ENCODE assay signal across 8 cellular contexts in the genomic region with DNA sequence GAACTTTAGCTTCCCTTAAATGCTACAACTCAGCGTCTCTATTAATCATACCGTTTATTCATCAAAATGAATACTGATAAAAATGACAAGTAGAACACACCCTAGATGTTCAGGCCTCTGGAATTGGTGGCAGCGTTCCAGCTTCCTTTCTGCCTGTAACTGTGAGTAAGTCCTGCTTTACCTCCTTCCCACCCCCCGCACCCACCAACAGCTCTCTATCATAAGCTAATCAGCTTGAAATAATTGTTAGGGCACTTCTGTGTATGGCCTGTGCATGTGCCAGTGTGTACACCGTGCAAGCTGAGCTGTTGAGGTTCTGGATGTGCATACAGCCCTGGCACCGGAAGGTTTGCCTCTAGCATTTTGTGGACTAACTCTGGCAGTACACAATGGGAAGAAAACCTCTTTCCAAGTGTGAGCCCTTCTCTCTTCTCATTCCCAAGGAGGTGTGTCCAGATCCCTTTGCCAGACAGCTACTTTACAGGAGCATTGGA. TPM values are rescaled to one million over a fixed set of nuclear protein-coding genes. Genes with fewer than 3 reads are reported as not detected.
DNase-seq lines count a peak whose midpoint lies in the region; ATAC-seq, FAIRE-seq and TF ChIP-seq lines count a peak whose summit lies in the region.

No MANE protein-coding gene starts in this region.

- in situ Hi-C loops in KBM-7 (cut with MboI; ENCODE audit: low pct_unique_long_range_greater_than_20kb, low sequenced_read_pairs): no loop called here

- peak; percentile 30 for FAIRE-seq in H54 (lab: Jason Lieb, UNC)

- H3K79me2 ChIP-seq in SK-N-SH (ENCODE audit: insufficient read depth) (peaks cover 40% of the 10 kb centered on the region), trophoblast cell (ENCODE audit: control insufficient read depth, insufficient read depth, low read length, poor library complexity) (peaks cover 9% of the 10 kb centered on the region)

- H4K12ac ChIP-seq in trophoblast cell (ENCODE audit: low read depth, low read length): no peak overlapping the region

- peaks cover 49% of the 10 kb centered on the region for H3F3A ChIP-seq in SK-N-SH (replicated peaks; ENCODE audit: insufficient read depth)

- H3K14ac ChIP-seq in trophoblast cell (ENCODE audit: low read length): peak overlapping the region; percentile 74

- peak overlapping the region; percentile 73 for H3K23ac ChIP-seq in trophoblast cell (ENCODE audit: low read length)

- ATAC-seq in GM21529 (IDR thresholded peaks at IDR 0.05; ENCODE audit: unreplicated experiment): no peak

- no peak for TF ChIP-seq RAD21 in SK-N-SH (IDR thresholded peaks at IDR 0.05; ENCODE audit: low read length)

- H3K18ac ChIP-seq in trophoblast cell (ENCODE audit: low read length): peak overlapping the region; percentile 37

- no peak for TF ChIP-seq CTCF in SK-N-SH (IDR thresholded peaks at IDR 0.05)
- no peak for TF ChIP-seq CTCF in fibroblast of villous mesenchyme (IDR thresholded peaks at IDR 0.05; ENCODE audit: insufficient read depth, low read depth, low read length)

- peak overlapping the region; percentile 88 for H3K9ac ChIP-seq in SK-N-SH
- no peak overlapping the region for H3K9ac ChIP-seq in trophoblast cell (ENCODE audit: low read length)

- no peaks in the 10 kb centered on the region for H3K9me2 ChIP-seq in SK-N-SH

- no peak for TF ChIP-seq POLR2A in H54 (IDR thresholded peaks at IDR 0.05; ENCODE audit: low read depth, low read length)

- peak; percentile 39 to 72; a peak in 1 of 4 replicates for TF ChIP-seq EP300 in SK-N-SH (IDR thresholded peaks at IDR 0.05; ENCODE audit: borderline replicate concordance in 1 of 2, low read depth in 1 of 2, low read length in 1 of 2)

- H4K20me1 ChIP-seq in SK-N-SH (ENCODE audit: insufficient read depth): no peaks in the 10 kb centered on the region

- H2BK120ac ChIP-seq in trophoblast cell (ENCODE audit: insufficient read depth, low read length, poor library complexity): no peak overlapping the region

- peak overlapping the region; percentile 83 for H4K91ac ChIP-seq in trophoblast cell (ENCODE audit: low read depth, low read length)

- no peak overlapping the region for H3K4ac ChIP-seq in trophoblast cell (ENCODE audit: low read depth, low read length)

- H3K4me1 ChIP-seq in SK-N-SH (ENCODE audit: control insufficient read depth in 1 of 2, insufficient read depth in 2 of 2, low read depth in 1 of 2, low read length in 1 of 2): no peaks in the 10 kb centered on the region; a peak in 1 of 4 replicates
- H3K4me1 ChIP-seq in trophoblast cell (ENCODE audit: control insufficient read depth in 1 of 2, insufficient read depth in 2 of 2, low read length in 2 of 2): peaks cover 0 to 9% of the 10 kb centered on the region in 2 experiments
- H3K4me1 ChIP-seq in effector memory CD4-positive, alpha-beta T cell (ENCODE audit: control insufficient read depth, insufficient read depth, low read length, poor library complexity, severe bottlenecking): peaks cover 3% of the 10 kb centered on the region

- peaks cover 0 to 3% of the 10 kb centered on the region in 2 experiments for H3K36me3 ChIP-seq in SK-N-SH (replicated peaks in 1 of 2; ENCODE audit: control insufficient read depth in 1 of 2, insufficient read depth in 2 of 2, low read length in 1 of 2)
- H3K36me3 ChIP-seq in trophoblast cell (ENCODE audit: control insufficient read depth in 1 of 2, insufficient read depth in 2 of 2, low read length in 2 of 2): no peaks in the 10 kb centered on the region
- no peaks in the 10 kb centered on the region for H3K36me3 ChIP-seq in effector memory CD4-positive, alpha-beta T cell (ENCODE audit: control insufficient read depth, insufficient read depth, low read length)

- peak overlapping the region; percentile 5 for H2BK12ac ChIP-seq in trophoblast cell (ENCODE audit: low read length)

- peak overlapping the region; percentile 56 for H2AFZ ChIP-seq in SK-N-SH (ENCODE audit: low read depth)
- H2AFZ ChIP-seq in trophoblast cell (ENCODE audit: insufficient read depth, low read length, poor library complexity): no peak overlapping the region

- H4K8ac ChIP-seq in trophoblast cell (ENCODE audit: low read depth, low read length): no peak overlapping the region

- H3K4me2 ChIP-seq in SK-N-SH (peak overlapping the region; percentile 90), trophoblast cell (ENCODE audit: low read length) (peak overlapping the region; percentile 89)

- DNase-seq in H54 (ENCODE audit: insufficient read length, low spot score) (no peak), SK-N-SH (no peak), fibroblast of villous mesenchyme (ENCODE audit: low read depth) (peak; percentile 63), trophoblast cell (no peak), KBM-7 (no peak)
- no peak for DNase-seq in effector memory CD4-positive, alpha-beta T cell
- no peak for DNase-seq in effector CD8-positive, alpha-beta T cell (lab: John Stamatoyannopoulos, UW)

- H3K4me3 ChIP-seq in SK-N-SH (ENCODE audit: low read depth in 2 of 2, low read length in 1 of 2) (peak overlapping the region; percentile 67 to 70), fibroblast of villous mesenchyme (ENCODE audit: low read depth, low read length) (peak overlapping the region; percentile 84), trophoblast cell (ENCODE audit: low read depth, low read length) (no peak overlapping the region)
- H3K4me3 ChIP-seq in effector memory CD4-positive, alpha-beta T cell (ENCODE audit: insufficient read depth, low read depth, low read length, poor library complexity, severe bottlenecking): no peak overlapping the region

- H3K79me1 ChIP-seq in trophoblast cell (ENCODE audit: low read length): peaks cover 21% of the 10 kb centered on the region

- CTCF ChIA-PET in SK-N-SH (lab: Yijun Ruan, JAX): interaction anchor here (1.2 kb wide), 1 partner anchor 82 kb away, joined by 3 read pairs; no protein-coding TSS in a partner anchor

- H2BK5ac ChIP-seq in trophoblast cell (ENCODE audit: low read depth, low read length, poor library complexity): no peak overlapping the region

- no peaks in the 10 kb centered on the region for H3K9me3 ChIP-seq in SK-N-SH
- no peaks in the 10 kb centered on the region for H3K9me3 ChIP-seq in trophoblast cell (ENCODE audit: insufficient read depth, low read depth, low read length)
- H3K9me3 ChIP-seq in effector memory CD4-positive, alpha-beta T cell (ENCODE audit: control insufficient read depth, low read length): no peaks in the 10 kb centered on the region

- H3K27me3 ChIP-seq in SK-N-SH (ENCODE audit: insufficient read depth): no peaks in the 10 kb centered on the region
- no peaks in the 10 kb centered on the region for H3K27me3 ChIP-seq in trophoblast cell (ENCODE audit: insufficient read depth, low read length)
- H3K27me3 ChIP-seq in effector memory CD4-positive, alpha-beta T cell (replicated peaks; ENCODE audit: control insufficient read depth, insufficient read depth, low read length, poor library complexity, severe bottlenecking): peaks cover 3% of the 10 kb centered on the region

- POLR2A ChIA-PET in SK-N-SH (lab: Yijun Ruan, JAX): no interaction called here

- H3K27ac ChIP-seq in SK-N-SH (ENCODE audit: low read depth in 2 of 2, low read length in 1 of 2) (peak overlapping the region; percentile 92 to 93), trophoblast cell (ENCODE audit: low read depth, low read length) (peak overlapping the region; percentile 74)
- no peak overlapping the region for H3K27ac ChIP-seq in effector memory CD4-positive, alpha-beta T cell (ENCODE audit: insufficient read depth, low read length, poor library complexity, severe bottlenecking)

- H2AK5ac ChIP-seq in trophoblast cell (ENCODE audit: low read length): peak overlapping the region; percentile 82

- 7% methylated on average over 5 of the region's 6 CpGs for WGBS in SK-N-SH (ENCODE audit: low lambda C conversion rate)
- WGBS in trophoblast cell (ENCODE audit: extremely low coverage, insufficient coverage, insufficient read length): no CpG with 5 or more reads among the region's 6 CpGs

TF ChIP-seq in SK-N-SH, 30 proteins besides CTCF, POLR2A, EP300 and RAD21 (continues in another document):
- TF ChIP-seq, protein P1, sequence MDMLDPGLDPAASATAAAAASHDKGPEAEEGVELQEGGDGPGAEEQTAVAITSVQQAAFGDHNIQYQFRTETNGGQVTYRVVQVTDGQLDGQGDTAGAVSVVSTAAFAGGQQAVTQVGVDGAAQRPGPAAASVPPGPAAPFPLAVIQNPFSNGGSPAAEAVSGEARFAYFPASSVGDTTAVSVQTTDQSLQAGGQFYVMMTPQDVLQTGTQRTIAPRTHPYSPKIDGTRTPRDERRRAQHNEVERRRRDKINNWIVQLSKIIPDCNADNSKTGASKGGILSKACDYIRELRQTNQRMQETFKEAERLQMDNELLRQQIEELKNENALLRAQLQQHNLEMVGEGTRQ (IDR thresholded peaks at IDR 0.05; ENCODE audit: borderline replicate concordance, low read depth, low read length): no peak
- TF ChIP-seq RCOR1 (IDR thresholded peaks at IDR 0.05; ENCODE audit: low read length) (no peak), NRF1 (IDR thresholded peaks at IDR 0.05; ENCODE audit: low read depth, low read length) (no peak), FOXJ3 (CRISPR knock-in tag; IDR thresholded peaks at IDR 0.05) (no peak), SMC3 (IDR thresholded peaks at IDR 0.05; ENCODE audit: low read depth, low read length) (no peak), RXRA (IDR thresholded peaks at IDR 0.05; ENCODE audit: borderline replicate concordance, low read depth) (no peak)
- TF ChIP-seq, protein P2, sequence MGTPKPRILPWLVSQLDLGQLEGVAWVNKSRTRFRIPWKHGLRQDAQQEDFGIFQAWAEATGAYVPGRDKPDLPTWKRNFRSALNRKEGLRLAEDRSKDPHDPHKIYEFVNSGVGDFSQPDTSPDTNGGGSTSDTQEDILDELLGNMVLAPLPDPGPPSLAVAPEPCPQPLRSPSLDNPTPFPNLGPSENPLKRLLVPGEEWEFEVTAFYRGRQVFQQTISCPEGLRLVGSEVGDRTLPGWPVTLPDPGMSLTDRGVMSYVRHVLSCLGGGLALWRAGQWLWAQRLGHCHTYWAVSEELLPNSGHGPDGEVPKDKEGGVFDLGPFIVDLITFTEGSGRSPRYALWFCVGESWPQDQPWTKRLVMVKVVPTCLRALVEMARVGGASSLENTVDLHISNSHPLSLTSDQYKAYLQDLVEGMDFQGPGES (IDR thresholded peaks at IDR 0.05; ENCODE audit: low read depth, low read length): no peak
- TF ChIP-seq, protein P3, sequence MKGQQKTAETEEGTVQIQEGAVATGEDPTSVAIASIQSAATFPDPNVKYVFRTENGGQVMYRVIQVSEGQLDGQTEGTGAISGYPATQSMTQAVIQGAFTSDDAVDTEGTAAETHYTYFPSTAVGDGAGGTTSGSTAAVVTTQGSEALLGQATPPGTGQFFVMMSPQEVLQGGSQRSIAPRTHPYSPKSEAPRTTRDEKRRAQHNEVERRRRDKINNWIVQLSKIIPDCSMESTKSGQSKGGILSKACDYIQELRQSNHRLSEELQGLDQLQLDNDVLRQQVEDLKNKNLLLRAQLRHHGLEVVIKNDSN (IDR thresholded peaks at IDR 0.05; ENCODE audit: borderline replicate concordance, low read depth): no peak

RNA-seq across cellular contexts. Expression of a gene that starts 1.0 kb away (rescaled TPM):
- 61.5 and 91.8 TPM in 2 replicates for polyA plus RNA-seq in SK-N-SH (2012; rRNA removed)
- 83.4 and 84.3 TPM in 2 replicates for polyA plus RNA-seq in SK-N-SH (2012; cell fraction: cytosol; rRNA removed)
- 78.5 and 178 TPM in 2 replicates for polyA plus RNA-seq in SK-N-SH (2012; cell fraction: nucleus; rRNA removed)
- total RNA-seq in fibroblast of villous mesenchyme: 33.2 and 153 TPM in 2 replicates
- 39.0 and 41.3 TPM in 2 replicates for polyA plus RNA-seq in trophoblast cell (2013)

Comparison
In these comparisons a context has a peak if more than half of its experiments do, and no peak if none do; other contexts are left out.
1. H3K4me3 ChIP-seq: peak in SK-N-SH (2 of 2) and fibroblast of villous mesenchyme (single experiment); none in trophoblast cell (single experiment) and effector memory CD4-positive, alpha-beta T cell (single experiment).